Comparison of ENCODE assay signal across 8 cellular contexts in the genomic region with DNA sequence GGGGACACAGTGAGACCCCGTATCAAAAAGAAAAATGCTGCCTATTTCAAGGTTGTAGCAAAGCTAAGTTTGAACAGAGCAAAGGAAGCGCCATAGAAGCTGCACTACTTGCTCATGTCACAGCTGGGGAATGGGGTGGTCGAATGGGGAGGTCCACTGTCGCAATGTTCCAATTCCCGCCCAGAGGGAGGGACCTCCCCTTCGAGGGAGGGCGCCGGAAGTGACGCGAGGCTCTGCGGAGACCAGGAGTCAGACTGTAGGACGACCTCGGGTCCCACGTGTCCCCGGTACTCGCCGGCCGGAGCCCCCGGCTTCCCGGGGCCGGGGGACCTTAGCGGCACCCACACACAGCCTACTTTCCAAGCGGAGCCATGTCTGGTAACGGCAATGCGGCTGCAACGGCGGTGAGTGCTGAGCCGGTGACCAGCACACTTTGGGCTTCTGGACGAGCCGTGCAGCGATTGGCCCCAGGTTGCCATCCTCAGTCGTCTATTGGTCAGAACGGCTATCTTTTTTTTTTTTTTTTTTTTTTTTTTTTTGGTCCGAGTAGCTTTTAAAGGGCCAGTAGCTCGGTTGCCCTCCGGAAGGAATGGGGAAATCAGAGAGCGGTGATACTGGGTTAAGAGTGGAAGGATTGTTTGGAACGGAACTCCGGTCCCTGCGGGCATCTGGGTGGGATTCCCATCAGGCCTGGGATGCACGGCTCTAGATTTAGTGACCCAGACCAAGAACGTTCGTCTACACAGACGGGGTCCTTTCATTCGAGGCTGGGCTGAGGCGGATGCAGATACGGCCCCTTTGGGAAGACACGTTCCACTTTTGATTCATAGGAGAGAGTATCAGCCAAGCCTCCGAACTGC. TPM values are rescaled to one million over a fixed set of nuclear protein-coding genes. Genes with fewer than 3 reads are reported as not detected.
DNase-seq lines count a peak whose midpoint lies in the region; ATAC-seq and TF ChIP-seq lines count a peak whose summit lies in the region.

A gene (plus strand): TSS at position 219 of the 860 bp plus-strand sequence. CDS start 153 bp downstream, at position 372.

- ATAC-seq in HG02884 (IDR thresholded peaks at IDR 0.05; ENCODE audit: unreplicated experiment): peak; percentile 89

- no peak for TF ChIP-seq CTCF in GM13977 (IDR thresholded peaks at IDR 0.05; ENCODE audit: extremely low read depth, insufficient read depth, missing control alignments)
- TF ChIP-seq CTCF in left ventricle myocardium inferior (IDR thresholded peaks at IDR 0.05; ENCODE audit: borderline replicate concordance): no peak
- no peak for TF ChIP-seq CTCF in progenitor cell of endocrine pancreas (IDR thresholded peaks at IDR 0.05; ENCODE audit: unreplicated experiment)

- H3K9me3 Mint-ChIP-seq in T-helper 1 cell treated with Interleukin-12 subunit alpha and Interleukin-12 subunit beta and Interleukin-4 antibody, amounts not matched to agents 30 μg/mL and 1 μg/mL, for 36 hours: no peaks in the 10 kb centered on the region
- no peaks in the 10 kb centered on the region for H3K9me3 Mint-ChIP-seq in progenitor cell of endocrine pancreas (ENCODE audit: low read depth)

- H3K36me3 ChIP-seq in left ventricle myocardium inferior: peaks cover 29% of the 10 kb centered on the region
- H3K36me3 ChIP-seq in urinary bladder (ENCODE audit: insufficient read depth): no peaks in the 10 kb centered on the region

- H3K27me3 Mint-ChIP-seq in T-helper 1 cell treated with Interleukin-12 subunit alpha and Interleukin-12 subunit beta and Interleukin-4 antibody, amounts not matched to agents 30 μg/mL and 1 μg/mL, for 36 hours (ENCODE audit: low read depth): no peaks in the 10 kb centered on the region
- no peaks in the 10 kb centered on the region for H3K27me3 Mint-ChIP-seq in progenitor cell of endocrine pancreas

- WGBS in urinary bladder: under 1% methylated on average over 49 of the region's 49 CpGs

- H3K4me3 Mint-ChIP-seq in T-helper 1 cell treated with Interleukin-12 subunit alpha and Interleukin-12 subunit beta and Interleukin-4 antibody, amounts not matched to agents 30 μg/mL and 1 μg/mL, for 36 hours: peak within 1 kb of the TSS; percentile 91
- H3K4me3 Mint-ChIP-seq in progenitor cell of endocrine pancreas (ENCODE audit: low read depth): peak within 1 kb of the TSS; percentile 96

- DNase-seq in GM13977 (ENCODE audit: low spot score): peak; percentile 90
- DNase-seq in NCI-H1694 (lab: John Stamatoyannopoulos, UW): peak; percentile 62
- peak; percentile 89 for DNase-seq in amniotic stem cell (lab: John Stamatoyannopoulos, UW)
- peak; percentile 92 for DNase-seq in left ventricle myocardium inferior
- peak; percentile 69 for DNase-seq in progenitor cell of endocrine pancreas (ENCODE audit: low spot score, unreplicated experiment)

- H3K9me3 ChIP-seq in left ventricle myocardium inferior (replicated peaks): no peaks in the 10 kb centered on the region

- in situ Hi-C loops in GM13977 (cut with MboI; ENCODE audit: low pct_unique_long_range_greater_than_20kb, low sequenced_read_pairs, unreplicated experiment): no loop called here

- intact Hi-C loops in left ventricle myocardium inferior (cut with micrococcal nuclease): no loop called here

- no peaks in the 10 kb centered on the region for H3K27me3 ChIP-seq in left ventricle myocardium inferior (ENCODE audit: low read depth)

- peaks cover 22% of the 10 kb centered on the region for H3K36me3 Mint-ChIP-seq in T-helper 1 cell treated with Interleukin-12 subunit alpha and Interleukin-12 subunit beta and Interleukin-4 antibody, amounts not matched to agents 30 μg/mL and 1 μg/mL, for 36 hours (ENCODE audit: low read depth)
- peaks cover 9% of the 10 kb centered on the region for H3K36me3 Mint-ChIP-seq in progenitor cell of endocrine pancreas (ENCODE audit: insufficient read depth)

- H3K27ac ChIP-seq in left ventricle myocardium inferior (replicated peaks) (peak within 1 kb of the TSS; percentile 94), urinary bladder (ENCODE audit: low read depth) (peak within 1 kb of the TSS; percentile 77)

- H3K4me1 ChIP-seq in left ventricle myocardium inferior (peaks cover 20% of the 10 kb centered on the region), urinary bladder (ENCODE audit: insufficient read depth) (no peaks in the 10 kb centered on the region)

- H3K4me1 Mint-ChIP-seq in T-helper 1 cell treated with Interleukin-12 subunit alpha and Interleukin-12 subunit beta and Interleukin-4 antibody, amounts not matched to agents 30 μg/mL and 1 μg/mL, for 36 hours (ENCODE audit: low read depth): peaks cover 23% of the 10 kb centered on the region
- H3K4me1 Mint-ChIP-seq in progenitor cell of endocrine pancreas (ENCODE audit: low read depth): peaks cover 8% of the 10 kb centered on the region

- peak within 1 kb of the TSS; percentile 70 for H3K4me3 ChIP-seq in left ventricle myocardium inferior
- peak within 1 kb of the TSS; percentile 53 for H3K4me3 ChIP-seq in urinary bladder (ENCODE audit: low read depth, low read length)

- H3K27ac Mint-ChIP-seq in T-helper 1 cell treated with Interleukin-12 subunit alpha and Interleukin-12 subunit beta and Interleukin-4 antibody, amounts not matched to agents 30 μg/mL and 1 μg/mL, for 36 hours: peak within 1 kb of the TSS; percentile 92
- peak within 1 kb of the TSS; percentile 98 for H3K27ac Mint-ChIP-seq in progenitor cell of endocrine pancreas

RNA-seq across cellular contexts. Expression of the gene that starts here (rescaled TPM):
- 25.2 TPM for total RNA-seq in left ventricle myocardium inferior
- 39.0 and 39.8 TPM in 2 replicates for total RNA-seq in progenitor cell of endocrine pancreas
- total RNA-seq in urinary bladder: 6.5 TPM
- polyA plus RNA-seq in urinary bladder: 19.0 TPM

Comparison
In these comparisons a context has a peak if more than half of its experiments do, and no peak if none do; other contexts are left out.
1. Peak in every context shown above with its lines: DNase-seq, ATAC-seq, H3K4me3 ChIP-seq and H3K27ac ChIP-seq.